8 cellular contexts compared by ENCODE assay signal in the genomic region with DNA sequence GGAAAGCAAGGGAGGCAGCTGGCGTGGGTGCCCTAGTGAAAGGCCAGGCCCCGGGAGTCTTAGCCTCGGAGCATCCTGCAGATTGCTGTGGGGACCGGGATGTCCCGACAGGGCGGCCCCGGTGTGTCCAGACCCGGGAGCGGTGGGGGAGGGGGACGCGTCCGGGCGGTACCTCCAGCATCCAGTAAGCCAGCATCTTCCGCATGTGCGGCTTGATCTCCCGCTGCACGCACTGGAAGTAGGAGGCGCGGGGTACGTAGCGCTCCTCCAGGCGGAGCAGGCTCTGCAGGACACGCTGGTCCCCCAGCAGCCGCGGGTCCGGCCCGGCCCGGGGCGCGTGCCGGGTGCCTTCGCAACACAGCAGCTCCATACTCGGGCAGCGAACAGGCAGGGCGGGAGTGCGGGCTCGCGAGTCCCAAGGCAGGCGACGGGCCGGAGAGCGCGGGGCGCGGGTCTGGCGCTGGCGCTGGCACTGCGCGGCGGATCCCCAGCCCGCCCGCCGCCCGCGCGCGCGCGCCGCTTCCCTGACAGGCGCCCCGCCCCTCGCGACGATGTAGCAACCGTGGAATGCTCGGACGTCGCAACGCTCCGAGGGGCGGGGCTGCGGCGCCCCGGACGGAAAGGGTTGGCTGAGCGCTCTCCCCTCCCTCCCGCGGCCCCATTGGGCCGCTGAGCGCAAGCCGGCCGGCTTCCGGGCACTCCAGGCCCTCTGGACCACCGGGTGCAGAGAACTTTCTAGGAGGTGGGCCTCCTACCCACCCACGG. TPM values are rescaled to one million over a fixed set of nuclear protein-coding genes. Genes with fewer than 3 reads are reported as not detected.
DNase-seq lines count a peak whose midpoint lies in the region; ATAC-seq, FAIRE-seq and TF ChIP-seq lines count a peak whose summit lies in the region.

A gene (minus strand): TSS at position 529 of the 765 bp plus-strand sequence. CDS start 159 bp downstream, at position 370.

- H4K20me1 ChIP-seq in OCI-LY7 (ENCODE audit: insufficient read depth, low read length): peaks cover 24% of the 10 kb centered on the region

- peaks cover 65% of the 10 kb centered on the region for H3K79me2 ChIP-seq in OCI-LY7 (ENCODE audit: insufficient read depth, low read depth, low read length)

- no peak for FAIRE-seq in D721Med (lab: Jason Lieb, UNC)

- H3K4me3 ChIP-seq in HUES6 (ENCODE audit: low read depth, low read length): peak within 1 kb of the TSS; percentile 82
- peak within 1 kb of the TSS; percentile 93 for H3K4me3 ChIP-seq in OCI-LY7 (ENCODE audit: low read depth, low read length, poor library complexity, severe bottlenecking)
- peak within 1 kb of the TSS; percentile 75 to 76 for H3K4me3 ChIP-seq in muscle layer of colon (ENCODE audit: low read depth in 1 of 2, low read length in 2 of 2)

- POLR2A ChIA-PET in OCI-LY7 (lab: Charles Lee): interaction anchor here (0.5 to 3.2 kb wide), 14 partner anchors 12 to 1626 kb away, joined by 3 to 19 read pairs (median 5); a partner anchor contains a TSS

- CTCF ChIA-PET in OCI-LY7 (lab: Charles Lee; ENCODE audit: unreplicated experiment): interaction anchor here (0.6 to 1.1 kb wide), 4 partner anchors 11 to 107 kb away, joined by 3 read pairs; a partner anchor contains a TSS

- peak; percentile 89 for ATAC-seq in GM21423 (IDR thresholded peaks at IDR 0.05; ENCODE audit: unreplicated experiment)

- peak within 1 kb of the TSS; percentile 44; the same call in 1 of the 2 replicates for H2AFZ ChIP-seq in OCI-LY7 (ENCODE audit: low read length)

- H3K4me1 ChIP-seq in HUES6 (ENCODE audit: control insufficient read depth, insufficient read depth, low read length) (peaks cover 25% of the 10 kb centered on the region), OCI-LY7 (ENCODE audit: insufficient read depth, low read length, poor library complexity, severe bottlenecking) (peaks cover 69% of the 10 kb centered on the region), muscle layer of colon (ENCODE audit: insufficient read depth, low read length) (peaks cover 49% of the 10 kb centered on the region)

- DNase-seq in D721Med (ENCODE audit: insufficient read length, low spot score): peak; percentile 68
- peak; percentile 95 for DNase-seq in OCI-LY7 (ENCODE audit: low spot score)
- peak; percentile 88 for DNase-seq in activated T-cell treated with anti-CD3 and anti-CD28 coated beads for 24 hours (ENCODE audit: low read depth)
- no peak for DNase-seq in epithelial cell of prostate (ENCODE audit: low read depth, low spot score)
- peak; percentile 63 to 64 for DNase-seq in stimulated activated CD8-positive, alpha-beta memory T cell treated with anti-CD3 and anti-CD28 coated beads, Interleukin-7, amount 100 ng/mL, for 1 hour (ENCODE audit: low read depth in 2 of 2)

- intact Hi-C loops in OCI-LY7 (cut with micrococcal nuclease; ENCODE audit: unreplicated experiment): loop anchor here (1.0 to 5.0 kb wide), 4 partner anchors 36 to 155 kb away; a partner anchor contains a TSS

- H3K27me3 ChIP-seq in HUES6 (ENCODE audit: control insufficient read depth, insufficient read depth, low read length) (no peaks in the 10 kb centered on the region), muscle layer of colon (ENCODE audit: control insufficient read depth in 1 of 2, insufficient read depth in 2 of 2, low read length in 2 of 2) (no peaks in the 10 kb centered on the region)

- TF ChIP-seq CTCF in D721Med (IDR thresholded peaks at IDR 0.05; ENCODE audit: insufficient read depth, missing control alignments) (no peak), OCI-LY7 (conservative IDR thresholded peaks at IDR 0.05; ENCODE audit: low read length) (no peak)

- peak within 1 kb of the TSS; percentile 93 for H3K4me2 ChIP-seq in OCI-LY7 (ENCODE audit: low read length)

- H3K9ac ChIP-seq in HUES6 (ENCODE audit: low read length): peak within 1 kb of the TSS; percentile 77
- H3K9ac ChIP-seq in muscle layer of colon (ENCODE audit: low read length): peak within 1 kb of the TSS; percentile 47

- H3K9me3 ChIP-seq in HUES6 (ENCODE audit: control insufficient read depth, insufficient read depth, low read depth, low read length) (no peaks in the 10 kb centered on the region), OCI-LY7 (ENCODE audit: low read length) (no peaks in the 10 kb centered on the region), muscle layer of colon (ENCODE audit: low read length) (no peaks in the 10 kb centered on the region)

- peaks cover 11% of the 10 kb centered on the region; the same call in 1 of the 2 replicates for H3K36me3 ChIP-seq in HUES6 (ENCODE audit: control insufficient read depth, insufficient read depth, low read length)
- H3K36me3 ChIP-seq in OCI-LY7 (ENCODE audit: insufficient read depth, low read length): peaks cover 50% of the 10 kb centered on the region
- peaks cover 6% of the 10 kb centered on the region for H3K36me3 ChIP-seq in muscle layer of colon (ENCODE audit: insufficient read depth, low read length)

- no TSS peak for BruUV-seq in OCI-LY7 (replicated peaks; lab: Mats Ljungman, UMichigan)

- no peaks in the 10 kb centered on the region for H3K9me2 ChIP-seq in OCI-LY7 (ENCODE audit: insufficient read depth, low read length)

- no peak within 1 kb of the TSS for H3K27ac ChIP-seq in HUES6 (ENCODE audit: low read depth, low read length)
- H3K27ac ChIP-seq in OCI-LY7 (ENCODE audit: low read depth, low read length, poor library complexity, severe bottlenecking): peak within 1 kb of the TSS; percentile 82
- peak within 1 kb of the TSS; percentile 69 for H3K27ac ChIP-seq in epithelial cell of prostate
- H3K27ac ChIP-seq in muscle layer of colon (ENCODE audit: low read depth, low read length): peak within 1 kb of the TSS; percentile 88

RNA-seq across cellular contexts. Expression of the gene that starts here (rescaled TPM):
- total RNA-seq in OCI-LY7 (2014; rRNA removed; shearing (Covaris generic)): 229 and 319 TPM in 2 replicates
- total RNA-seq in OCI-LY7 (2022): 244 and 303 TPM in 2 replicates
